8 cellular contexts compared by ENCODE assay signal in the genomic region with DNA sequence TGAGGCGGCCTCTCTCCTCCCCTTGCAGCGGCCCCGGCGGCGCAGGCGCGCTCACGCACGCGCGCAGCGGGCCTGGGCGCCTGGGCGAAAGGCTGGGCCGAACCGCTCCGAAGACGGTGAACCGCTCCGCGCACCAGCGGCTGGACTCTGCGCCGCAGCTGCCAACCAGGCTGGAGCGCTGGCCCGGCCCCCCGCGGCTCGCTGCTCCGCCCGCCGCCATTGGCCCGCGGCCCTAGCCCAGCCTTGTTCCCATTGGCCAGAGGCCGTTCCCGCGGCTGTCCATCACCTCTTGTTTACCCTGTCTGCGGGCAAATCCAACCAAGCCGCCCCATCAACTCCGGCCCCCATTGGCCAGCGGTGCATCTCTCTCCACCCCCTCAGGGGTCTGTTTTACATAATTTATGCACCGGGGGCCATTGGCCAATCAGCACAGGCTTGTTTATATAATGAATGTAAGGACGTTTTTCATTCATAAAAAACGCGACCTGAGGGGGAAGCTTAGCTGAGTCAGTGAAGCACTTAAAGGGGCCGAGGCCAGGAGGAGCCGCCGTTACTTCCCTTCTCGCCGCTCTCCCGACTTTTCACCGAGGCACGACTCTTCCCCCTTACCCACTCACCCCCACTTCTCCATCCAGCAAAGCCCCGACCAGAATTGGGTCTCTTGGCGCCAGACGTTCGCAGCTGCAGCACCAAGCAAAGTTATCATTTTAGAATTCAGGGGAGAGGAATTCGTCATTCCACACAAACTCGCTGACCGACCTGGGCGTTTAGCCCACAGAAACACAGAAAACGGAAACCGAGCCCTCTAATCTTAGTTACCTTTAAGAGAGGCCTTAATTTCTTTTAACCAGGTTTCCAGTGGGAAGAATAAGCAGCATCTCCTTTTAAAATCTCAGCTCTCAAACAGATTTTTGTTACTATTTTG. TPM values are rescaled to one million over a fixed set of nuclear protein-coding genes. Genes with fewer than 3 reads are reported as not detected.
DNase-seq lines count a peak whose midpoint lies in the region; ATAC-seq and TF ChIP-seq lines count a peak whose summit lies in the region.

A gene (minus strand): TSS at position 149 of the 925 bp plus-strand sequence. CDS start 3,221 bp downstream, outside the sequence.

- peak within 1 kb of the TSS; percentile 86 to 90 for H3K4me3 ChIP-seq in duodenal mucosa (ENCODE audit: low read depth in 1 of 2, low read length in 2 of 2)
- H3K4me3 ChIP-seq in liver (ENCODE audit: low read depth in 1 of 3, low read length in 3 of 3), result peak within 1 kb of the TSS; percentile 53 to 84 (median 75)

- peaks cover 42% of the 10 kb centered on the region for H3K4me1 Mint-ChIP-seq in CD4-positive, alpha-beta T cell (ENCODE audit: low read depth)
- H3K4me1 Mint-ChIP-seq in activated CD8-positive, alpha-beta T cell treated with anti-CD3 and anti-CD28 coated beads for 36 hours (ENCODE audit: low read depth), result peaks cover 34% of the 10 kb centered on the region

- peak within 1 kb of the TSS; percentile 31 for H3K27ac Mint-ChIP-seq in CD4-positive, alpha-beta T cell
- H3K27ac Mint-ChIP-seq in activated CD8-positive, alpha-beta T cell treated with anti-CD3 and anti-CD28 coated beads for 36 hours, result peak within 1 kb of the TSS; percentile 48

- peaks cover 24 to 27% of the 10 kb centered on the region in 2 donors for H3K4me1 ChIP-seq in duodenal mucosa (ENCODE audit: control insufficient read depth in 1 of 2, insufficient read depth in 2 of 2, low read length in 2 of 2)
- peaks cover 5 to 25% (median 19%) of the 10 kb centered on the region in 4 donors for H3K4me1 ChIP-seq in liver (ENCODE audit: control insufficient read depth in 4 of 4, insufficient read depth in 4 of 4, low read length in 3 of 4)

- H3K9ac ChIP-seq in duodenal mucosa (ENCODE audit: low read depth in 1 of 2, low read length in 2 of 2), result peak within 1 kb of the TSS; percentile 50 to 57
- peak within 1 kb of the TSS; percentile 78 to 88 for H3K9ac ChIP-seq in liver (ENCODE audit: low read depth in 1 of 2, low read length in 2 of 2)

- POLR2A ChIA-PET in CD4-positive, alpha-beta T cell (lab: Charles Lee), result interaction anchor here (1.1 kb wide), 1 partner anchor 507 kb away, joined by 3 read pairs; no protein-coding TSS in a partner anchor
- POLR2A ChIA-PET in activated CD8-positive, alpha-beta T cell treated with anti-CD3 and anti-CD28 coated beads for 36 hours (lab: Charles Lee), result interaction anchor here (0.5 to 1.4 kb wide), 5 partner anchors 12 to 409 kb away, joined by 3 to 5 read pairs (median 4); no protein-coding TSS in a partner anchor

- no peak for TF ChIP-seq CTCF in CD4-positive, alpha-beta T cell (IDR thresholded peaks at IDR 0.05)
- no peak for TF ChIP-seq CTCF in activated CD8-positive, alpha-beta T cell treated with anti-CD3 and anti-CD28 coated beads for 36 hours (IDR thresholded peaks at IDR 0.05)
- TF ChIP-seq CTCF in liver (IDR thresholded peaks at IDR 0.05; ENCODE audit: low read depth, low read length, missing input control), result no peak

- H3K36me3 ChIP-seq in duodenal mucosa (ENCODE audit: control insufficient read depth in 1 of 2, insufficient read depth in 2 of 2, low read length in 2 of 2) (no peaks in the 10 kb centered on the region), liver (ENCODE audit: control insufficient read depth in 4 of 4, insufficient read depth in 3 of 4, low read depth in 1 of 4, low read length in 3 of 4) (no peaks in the 10 kb centered on the region)

- H3K4me3 Mint-ChIP-seq in CD4-positive, alpha-beta T cell, result peak within 1 kb of the TSS; percentile 98
- peak within 1 kb of the TSS; percentile 89 for H3K4me3 Mint-ChIP-seq in activated CD8-positive, alpha-beta T cell treated with anti-CD3 and anti-CD28 coated beads for 36 hours

- ATAC-seq in CD4-positive, alpha-beta T cell (ENCODE audit: poor library complexity), result peak; percentile 90
- ATAC-seq in GM19452 (IDR thresholded peaks at IDR 0.05; ENCODE audit: unreplicated experiment), result peak; percentile 96
- peak; percentile 79 for ATAC-seq in HG03575 (IDR thresholded peaks at IDR 0.05; ENCODE audit: extremely low read depth, insufficient number of reproducible peaks, low FRiP score, unreplicated experiment)
- peak; percentile 97 for ATAC-seq in activated CD8-positive, alpha-beta T cell treated with anti-CD3 and anti-CD28 coated beads for 36 hours

- CTCF ChIA-PET in CD4-positive, alpha-beta T cell (lab: Charles Lee), result interaction anchor here (0.6 kb wide), 1 partner anchor 12 kb away, joined by 3 read pairs; no protein-coding TSS in a partner anchor
- CTCF ChIA-PET in activated CD8-positive, alpha-beta T cell treated with anti-CD3 and anti-CD28 coated beads for 36 hours (lab: Charles Lee), result interaction anchor here (1.1 to 3.2 kb wide), 7 partner anchors 10 to 460 kb away, joined by 3 to 9 read pairs (median 3); no protein-coding TSS in a partner anchor

- no peak within 1 kb of the TSS for H3K27ac ChIP-seq in CD4-positive, alpha-beta T cell (ENCODE audit: low read depth, low read length)
- H3K27ac ChIP-seq in duodenal mucosa (ENCODE audit: low read depth, low read length) (peak within 1 kb of the TSS; percentile 43), liver (ENCODE audit: low read depth in 1 of 2, low read length in 2 of 2) (peak within 1 kb of the TSS; percentile 65 to 72)

- no peaks in the 10 kb centered on the region for H3K36me3 Mint-ChIP-seq in CD4-positive, alpha-beta T cell (ENCODE audit: low read depth)
- H3K36me3 Mint-ChIP-seq in activated CD8-positive, alpha-beta T cell treated with anti-CD3 and anti-CD28 coated beads for 36 hours (ENCODE audit: low read depth), result no peaks in the 10 kb centered on the region

- peaks cover 88% of the 10 kb centered on the region for H3K27me3 Mint-ChIP-seq in CD4-positive, alpha-beta T cell
- peaks cover 78% of the 10 kb centered on the region for H3K27me3 Mint-ChIP-seq in activated CD8-positive, alpha-beta T cell treated with anti-CD3 and anti-CD28 coated beads for 36 hours

- DNase-seq in CD4-positive, alpha-beta T cell, result peak; percentile 48 to 86 (median 72)
- DNase-seq in NCI-H82 treated with DMSO at 0.1 percent for 48 hours (lab: John Stamatoyannopoulos, UW; ENCODE audit: unreplicated experiment), result peak; percentile 99
- peak; percentile 98 for DNase-seq in activated CD8-positive, alpha-beta T cell treated with anti-CD3 and anti-CD28 coated beads for 36 hours
- peak; percentile 90 for DNase-seq in stimulated activated CD4-positive, alpha-beta T cell treated with anti-CD3 and anti-CD28 coated beads, Interleukin-4, amount 100 ng/mL, for 1 hour

- under 1% methylated on average over 63 of the region's 63 CpGs for WGBS in liver

- no peaks in the 10 kb centered on the region for H3K9me3 Mint-ChIP-seq in CD4-positive, alpha-beta T cell
- no peaks in the 10 kb centered on the region for H3K9me3 Mint-ChIP-seq in activated CD8-positive, alpha-beta T cell treated with anti-CD3 and anti-CD28 coated beads for 36 hours

- H3K9me3 ChIP-seq in CD4-positive, alpha-beta T cell (ENCODE audit: control insufficient read depth, low read length), result no peaks in the 10 kb centered on the region
- no peaks in the 10 kb centered on the region for H3K9me3 ChIP-seq in duodenal mucosa (ENCODE audit: control insufficient read depth in 1 of 2, low read length in 2 of 2)
- H3K9me3 ChIP-seq in liver (ENCODE audit: control insufficient read depth in 4 of 4, low read length in 3 of 4), result no peaks in the 10 kb centered on the region

- TF ChIP-seq RAD21 in liver (IDR thresholded peaks at IDR 0.05), result no peak

- peaks cover 90% of the 10 kb centered on the region for H3K27me3 ChIP-seq in CD4-positive, alpha-beta T cell (ENCODE audit: control insufficient read depth, insufficient read depth, low read length)
- H3K27me3 ChIP-seq in duodenal mucosa (ENCODE audit: control insufficient read depth in 1 of 2, insufficient read depth in 2 of 2, low read length in 2 of 2) (peaks cover 21 to 36% of the 10 kb centered on the region in 2 donors), liver (ENCODE audit: control insufficient read depth in 4 of 4, insufficient read depth in 4 of 4, low read length in 3 of 4) (no peaks in the 10 kb centered on the region)

- intact Hi-C loops in CD4-positive, alpha-beta T cell (cut with DNase I, micrococcal nuclease), result no loop called here
- intact Hi-C loops in activated CD8-positive, alpha-beta T cell treated with anti-CD3 and anti-CD28 coated beads for 36 hours (cut with micrococcal nuclease), result loop anchor here (5.0 to 10.0 kb wide), 2 partner anchors 47 to 136 kb away; no protein-coding TSS in a partner anchor

TF ChIP-seq in liver, 16 proteins besides CTCF, POLR2A, EP300 and RAD21 (continues in another document):
- TF ChIP-seq NR2F2 (IDR thresholded peaks at IDR 0.05), result peak; percentile 30
- peak; percentile 89 for TF ChIP-seq SP1 (IDR thresholded peaks at IDR 0.05)
- TF ChIP-seq, protein P1, sequence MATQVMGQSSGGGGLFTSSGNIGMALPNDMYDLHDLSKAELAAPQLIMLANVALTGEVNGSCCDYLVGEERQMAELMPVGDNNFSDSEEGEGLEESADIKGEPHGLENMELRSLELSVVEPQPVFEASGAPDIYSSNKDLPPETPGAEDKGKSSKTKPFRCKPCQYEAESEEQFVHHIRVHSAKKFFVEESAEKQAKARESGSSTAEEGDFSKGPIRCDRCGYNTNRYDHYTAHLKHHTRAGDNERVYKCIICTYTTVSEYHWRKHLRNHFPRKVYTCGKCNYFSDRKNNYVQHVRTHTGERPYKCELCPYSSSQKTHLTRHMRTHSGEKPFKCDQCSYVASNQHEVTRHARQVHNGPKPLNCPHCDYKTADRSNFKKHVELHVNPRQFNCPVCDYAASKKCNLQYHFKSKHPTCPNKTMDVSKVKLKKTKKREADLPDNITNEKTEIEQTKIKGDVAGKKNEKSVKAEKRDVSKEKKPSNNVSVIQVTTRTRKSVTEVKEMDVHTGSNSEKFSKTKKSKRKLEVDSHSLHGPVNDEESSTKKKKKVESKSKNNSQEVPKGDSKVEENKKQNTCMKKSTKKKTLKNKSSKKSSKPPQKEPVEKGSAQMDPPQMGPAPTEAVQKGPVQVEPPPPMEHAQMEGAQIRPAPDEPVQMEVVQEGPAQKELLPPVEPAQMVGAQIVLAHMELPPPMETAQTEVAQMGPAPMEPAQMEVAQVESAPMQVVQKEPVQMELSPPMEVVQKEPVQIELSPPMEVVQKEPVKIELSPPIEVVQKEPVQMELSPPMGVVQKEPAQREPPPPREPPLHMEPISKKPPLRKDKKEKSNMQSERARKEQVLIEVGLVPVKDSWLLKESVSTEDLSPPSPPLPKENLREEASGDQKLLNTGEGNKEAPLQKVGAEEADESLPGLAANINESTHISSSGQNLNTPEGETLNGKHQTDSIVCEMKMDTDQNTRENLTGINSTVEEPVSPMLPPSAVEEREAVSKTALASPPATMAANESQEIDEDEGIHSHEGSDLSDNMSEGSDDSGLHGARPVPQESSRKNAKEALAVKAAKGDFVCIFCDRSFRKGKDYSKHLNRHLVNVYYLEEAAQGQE (IDR thresholded peaks at IDR 0.05), result no peak
- TF ChIP-seq TAF1 (conservative IDR thresholded peaks at IDR 0.05), result peak; percentile 83
- no peak for TF ChIP-seq GABPA (IDR thresholded peaks at IDR 0.05 in 1 of 2, conservative IDR thresholded peaks at IDR 0.05 in 1 of 2)
- peak; percentile 95 for TF ChIP-seq FOXA2 (IDR thresholded peaks at IDR 0.05)

RNA-seq across cellular contexts. Expression of the gene that starts here (rescaled TPM):
- total RNA-seq in CD4-positive, alpha-beta T cell, result not detected
- total RNA-seq in activated CD8-positive, alpha-beta T cell treated with anti-CD3 and anti-CD28 coated beads for 36 hours, result 1 to 10 TPM in 1 of 2 experiments, under 1 TPM in 1; 0.68 to 1.4 TPM
- total RNA-seq in liver, result 10 to 100 TPM in 1 of 2 donors, 1 to 10 TPM in 1; 6.1 to 14.9 TPM
- polyA plus RNA-seq in liver, result 1 to 10 TPM; 3.3 to 4.9 TPM

Comparison
In these comparisons a context has a peak if more than half of its experiments do, and no peak if none do; other contexts are left out.
1. Peak in DNase-seq and ATAC-seq in CD4-positive, alpha-beta T cell; RNA of the gene not detected or under 1 TPM.